In genomic region chr6:159594106-159594749, GRCh38 we compare ENCODE assay signal across 14 cellular contexts.
DNase-seq lines count a peak whose midpoint lies in the region; ATAC-seq, FAIRE-seq and TF ChIP-seq lines count a peak whose summit lies in the region.
"Had no signal": no experiment of that assay in that cellular context is flagged by ENCODE, and none has a peak within 500 bp of the region (broad histone marks: within the 10 kb centered on the region; RNA-seq: fewer than 3 reads in every experiment).

No MANE protein-coding gene starts in this region.

- H3K9me3 Mint-ChIP-seq in stimulated activated effector memory CD8-positive, alpha-beta T cell treated with anti-CD3 and anti-CD28 coated beads, Interleukin-12 subunit alpha, Interleukin-12 subunit beta, amount 100 ng/mL, for 72 hours, result no peaks in the 10 kb centered on the region
- H3K9me3 Mint-ChIP-seq: activated CD4-positive, alpha-beta T cell treated with anti-CD3 and anti-CD28 coated beads, Interleukin-2, amount 10 ng/mL, durations not matched to agents 7 days and 5 days had no signal

- peaks cover 11% of the 10 kb centered on the region for H3K4me1 Mint-ChIP-seq in stimulated activated effector memory CD8-positive, alpha-beta T cell treated with anti-CD3 and anti-CD28 coated beads, Interleukin-12 subunit alpha, Interleukin-12 subunit beta, amount 100 ng/mL, for 72 hours
- H3K4me1 Mint-ChIP-seq: activated CD4-positive, alpha-beta T cell treated with anti-CD3 and anti-CD28 coated beads, Interleukin-2, amount 10 ng/mL, durations not matched to agents 7 days and 5 days had no signal

- H3K36me3 Mint-ChIP-seq in stimulated activated effector memory CD8-positive, alpha-beta T cell treated with anti-CD3 and anti-CD28 coated beads, Interleukin-12 subunit alpha, Interleukin-12 subunit beta, amount 100 ng/mL, for 72 hours, result no peaks in the 10 kb centered on the region

- DNase-seq in activated CD4-positive, alpha-beta T cell treated with anti-CD3 and anti-CD28 coated beads for 48 hours, result peak; percentile 8
- no peak for DNase-seq in activated CD4-positive, alpha-beta T cell treated with anti-CD3 and anti-CD28 coated beads for 1 hour
- DNase-seq in fibroblast of peridontal ligament (ENCODE audit: extremely low read depth), result peak; percentile 70
- DNase-seq in stimulated activated effector memory CD8-positive, alpha-beta T cell treated with anti-CD3 and anti-CD28 coated beads, Interleukin-12 subunit alpha, Interleukin-12 subunit beta, amount 100 ng/mL, for 72 hours (ENCODE audit: low spot score in 2 of 2), result no peak
- DNase-seq in NCI-H187 treated with DMSO at 0.1 percent for 48 hours (lab: John Stamatoyannopoulos, UW), result no peak
- no peak for DNase-seq in D721Med (ENCODE audit: insufficient read length, low spot score)
- DNase-seq: 8988T; activated CD4-positive, alpha-beta T cell treated with anti-CD3 and anti-CD28 coated beads, Interleukin-2, amount 10 ng/mL, durations not matched to agents 7 days and 5 days; adrenal gland; DMS53; NCI-H2171 had no signal

- ATAC-seq in SK-N-SH treated with all-trans-retinoic acid at 6 μM for 48 hours (peak; percentile 37), HG03457 (IDR thresholded peaks at IDR 0.05; ENCODE audit: unreplicated experiment) (no peak)
- no peak for ATAC-seq in stimulated activated effector memory CD8-positive, alpha-beta T cell treated with anti-CD3 and anti-CD28 coated beads, Interleukin-12 subunit alpha, Interleukin-12 subunit beta, amount 100 ng/mL, for 72 hours

- no peak overlapping the region for H3K4me3 Mint-ChIP-seq in stimulated activated effector memory CD8-positive, alpha-beta T cell treated with anti-CD3 and anti-CD28 coated beads, Interleukin-12 subunit alpha, Interleukin-12 subunit beta, amount 100 ng/mL, for 72 hours
- H3K4me3 Mint-ChIP-seq: activated CD4-positive, alpha-beta T cell treated with anti-CD3 and anti-CD28 coated beads, Interleukin-2, amount 10 ng/mL, durations not matched to agents 7 days and 5 days had no signal

- FAIRE-seq in D721Med (lab: Jason Lieb, UNC), result no peak
- FAIRE-seq: endothelial cell of umbilical vein had no signal

- no peak for TF ChIP-seq CTCF in D721Med (IDR thresholded peaks at IDR 0.05; ENCODE audit: insufficient read depth, missing control alignments)

- H3K27ac Mint-ChIP-seq in stimulated activated effector memory CD8-positive, alpha-beta T cell treated with anti-CD3 and anti-CD28 coated beads, Interleukin-12 subunit alpha, Interleukin-12 subunit beta, amount 100 ng/mL, for 72 hours, result peak overlapping the region; percentile 67
- H3K27ac Mint-ChIP-seq: activated CD4-positive, alpha-beta T cell treated with anti-CD3 and anti-CD28 coated beads, Interleukin-2, amount 10 ng/mL, durations not matched to agents 7 days and 5 days had no signal

TF ChIP-seq in SK-N-SH treated with all-trans-retinoic acid at 6 μM for 48 hours, 23 proteins besides CTCF, POLR2A, EP300 and RAD21:
- TF ChIP-seq OSR1 (CRISPR knock-in tag; IDR thresholded peaks at IDR 0.05), result no peak
- TF ChIP-seq BACH2 (CRISPR knock-in tag; IDR thresholded peaks at IDR 0.05; ENCODE audit: borderline replicate concordance), result no peak
- TF ChIP-seq CREB5 (CRISPR knock-in tag; IDR thresholded peaks at IDR 0.05; ENCODE audit: low read depth), result no peak
- no peak for TF ChIP-seq PPARA (CRISPR knock-in tag; IDR thresholded peaks at IDR 0.05; ENCODE audit: borderline replicate concordance)
- TF ChIP-seq ISL1 (CRISPR knock-in tag; IDR thresholded peaks at IDR 0.05), result no peak
- no peak for TF ChIP-seq SNAI2 (CRISPR knock-in tag; IDR thresholded peaks at IDR 0.05)
- no peak for TF ChIP-seq ESRRG (CRISPR knock-in tag; IDR thresholded peaks at IDR 0.05)
- TF ChIP-seq ZFP3 (CRISPR knock-in tag; IDR thresholded peaks at IDR 0.05), result no peak

Comparison
In these comparisons a context has a peak if more than half of its experiments do, and no peak if none do; other contexts are left out.
1. DNase-seq: peak in activated CD4-positive, alpha-beta T cell treated with anti-CD3 and anti-CD28 coated beads for 48 hours (single experiment) and fibroblast of peridontal ligament (single experiment); none in activated CD4-positive, alpha-beta T cell treated with anti-CD3 and anti-CD28 coated beads for 1 hour (single experiment), stimulated activated effector memory CD8-positive, alpha-beta T cell treated with anti-CD3 and anti-CD28 coated beads, Interleukin-12 subunit alpha, Interleukin-12 subunit beta, amount 100 ng/mL, for 72 hours (0 of 2), NCI-H187 treated with DMSO at 0.1 percent for 48 hours (single experiment) and D721Med (single experiment).